ENCODE assay signal across 17 cellular contexts in genomic region chr15:29454506-29454905, GRCh38.
DNase-seq lines count a peak whose midpoint lies in the region; ATAC-seq and TF ChIP-seq lines count a peak whose summit lies in the region.
"Had no signal": no experiment of that assay in that cellular context is flagged by ENCODE, and none has a peak within 500 bp of the region (broad histone marks: within the 10 kb centered on the region; RNA-seq: fewer than 3 reads in every experiment).

No MANE protein-coding gene starts in this region.

- no peak for TF ChIP-seq POLR2A in adrenal gland (IDR thresholded peaks at IDR 0.05)

- in situ Hi-C loops in astrocyte of the spinal cord (cut with HindIII; ENCODE audit: low sequenced_read_pairs) (no loop called here), KBM-7 (cut with MboI; ENCODE audit: low pct_unique_long_range_greater_than_20kb, low sequenced_read_pairs) (no loop called here)

- no peaks in the 10 kb centered on the region for H3K79me2 ChIP-seq in neural progenitor cell (ENCODE audit: low read depth)

- 73 to 79% (median 76%) methylated on average over 5 of the region's 5 CpGs for WGBS in adrenal gland, 4 donors

- no peaks in the 10 kb centered on the region for H3K36me3 Mint-ChIP-seq in neural progenitor cell

- H3K36me3 ChIP-seq in RWPE2 (ENCODE audit: low read depth) (no peaks in the 10 kb centered on the region), neural progenitor cell (no peaks in the 10 kb centered on the region), adrenal gland (replicated peaks in 1 of 2) (no peaks in the 10 kb centered on the region), mucosa of descending colon (ENCODE audit: low read depth) (no peaks in the 10 kb centered on the region)

- H3K27ac ChIP-seq in RWPE2 (ENCODE audit: poor library complexity, severe bottlenecking) (no peak overlapping the region), neural progenitor cell (no peak overlapping the region), adrenal gland (no peak overlapping the region)
- H3K27ac ChIP-seq: 22Rv1, A549, C4-2B had no signal

- H3K9me3 ChIP-seq in RWPE2 (ENCODE audit: severe bottlenecking) (no peaks in the 10 kb centered on the region), neural progenitor cell (ENCODE audit: low read depth) (no peaks in the 10 kb centered on the region), adrenal gland (replicated peaks in 1 of 3) (no peaks in the 10 kb centered on the region), mucosa of descending colon (no peaks in the 10 kb centered on the region)
- H3K9me3 ChIP-seq: A549 had no signal

- peaks cover 3% of the 10 kb centered on the region for H3K27me3 Mint-ChIP-seq in neural progenitor cell (ENCODE audit: insufficient read depth, low read depth)
- H3K27me3 Mint-ChIP-seq: CD4-positive, alpha-beta T cell had no signal

- DNase-seq in Daoy (ENCODE audit: low read depth), result peak; percentile 44
- peak; percentile 37 for DNase-seq in RWPE2 (ENCODE audit: low spot score)
- DNase-seq in astrocyte of the spinal cord (ENCODE audit: low read depth, low spot score), result peak; percentile 2
- no peak for DNase-seq in neural progenitor cell (ENCODE audit: low spot score)
- DNase-seq in KBM-7, result no peak
- no peak for DNase-seq in mucosa of gallbladder (ENCODE audit: low spot score)
- no peak for DNase-seq in adrenal gland
- DNase-seq in mucosa of descending colon, result no peak
- DNase-seq: AML-193; CD4-positive, alpha-beta T cell; DMS153; DMS79; GF-D8; H9 had no signal

- H3K4me1 Mint-ChIP-seq in neural progenitor cell, result peaks cover 37% of the 10 kb centered on the region

- intact Hi-C loops in adrenal gland (cut with DNase I) (no loop called here), mucosa of descending colon (cut with DNase I, micrococcal nuclease) (no loop called here)

- peak overlapping the region; percentile 91 for H3K27ac Mint-ChIP-seq in neural progenitor cell
- H3K27ac Mint-ChIP-seq: CD4-positive, alpha-beta T cell had no signal

- no peak overlapping the region for H3K4me3 ChIP-seq in RWPE2 (ENCODE audit: severe bottlenecking)
- no peak overlapping the region for H3K4me3 ChIP-seq in astrocyte of the spinal cord (ENCODE audit: low read depth, low read length)
- no peak overlapping the region for H3K4me3 ChIP-seq in neural progenitor cell
- no peak overlapping the region for H3K4me3 ChIP-seq in adrenal gland
- no peak overlapping the region for H3K4me3 ChIP-seq in mucosa of descending colon
- H3K4me3 ChIP-seq: A549 had no signal

- H2AFZ ChIP-seq in neural progenitor cell (replicated peaks), result no peak overlapping the region

- ATAC-seq in RWPE2 (ENCODE audit: low read depth) (no peak), mucosa of descending colon (no peak)
- ATAC-seq: A549 had no signal

- peaks cover 12% of the 10 kb centered on the region for H3F3A ChIP-seq in neural progenitor cell (ENCODE audit: low read depth)

- no peaks in the 10 kb centered on the region for H3K9me3 Mint-ChIP-seq in neural progenitor cell
- H3K9me3 Mint-ChIP-seq: CD4-positive, alpha-beta T cell had no signal

- H3K4me1 ChIP-seq in RWPE2 (ENCODE audit: insufficient read depth, poor library complexity, severe bottlenecking) (no peaks in the 10 kb centered on the region), neural progenitor cell (peaks cover 16% of the 10 kb centered on the region), adrenal gland (replicated peaks in 1 of 2) (peaks cover 0 to 8% of the 10 kb centered on the region in 2 donors), mucosa of descending colon (ENCODE audit: low read depth) (no peaks in the 10 kb centered on the region)
- H3K4me1 ChIP-seq: A549 had no signal

- peaks cover 5% of the 10 kb centered on the region for H3K27me3 ChIP-seq in RWPE2 (ENCODE audit: insufficient read depth, poor library complexity, severe bottlenecking)
- H3K27me3 ChIP-seq in neural progenitor cell, result no peaks in the 10 kb centered on the region
- H3K27me3 ChIP-seq in adrenal gland, result peaks cover 6% of the 10 kb centered on the region

- TF ChIP-seq CTCF in RWPE2 (IDR thresholded peaks at IDR 0.05; ENCODE audit: poor library complexity, severe bottlenecking) (no peak), astrocyte of the spinal cord (IDR thresholded peaks at IDR 0.05; ENCODE audit: low read depth, low read length) (no peak), neural progenitor cell (IDR thresholded peaks at IDR 0.05) (no peak), adrenal gland (IDR thresholded peaks at IDR 0.05) (no peak), mucosa of descending colon (IDR thresholded peaks at IDR 0.05) (no peak)

- peaks cover 4% of the 10 kb centered on the region for H4K20me1 ChIP-seq in neural progenitor cell (ENCODE audit: low read depth)

- H3K4me2 ChIP-seq in neural progenitor cell, result no peak overlapping the region
- H3K4me2 ChIP-seq: A549 had no signal

- H3K4me3 Mint-ChIP-seq in neural progenitor cell, result no peak overlapping the region
- H3K4me3 Mint-ChIP-seq: CD4-positive, alpha-beta T cell; H9 had no signal

- no peak overlapping the region for H3K9ac ChIP-seq in neural progenitor cell

Comparison
In these comparisons a context has a peak if more than half of its experiments do, and no peak if none do; other contexts are left out.
1. DNase-seq: peak in Daoy (single experiment), RWPE2 (single experiment) and astrocyte of the spinal cord (single experiment); none in neural progenitor cell (single experiment), KBM-7 (single experiment), mucosa of gallbladder (single experiment), adrenal gland (0 of 7) and mucosa of descending colon (0 of 3).